ENCODE assay signal across 29 cellular contexts in the genomic region with DNA sequence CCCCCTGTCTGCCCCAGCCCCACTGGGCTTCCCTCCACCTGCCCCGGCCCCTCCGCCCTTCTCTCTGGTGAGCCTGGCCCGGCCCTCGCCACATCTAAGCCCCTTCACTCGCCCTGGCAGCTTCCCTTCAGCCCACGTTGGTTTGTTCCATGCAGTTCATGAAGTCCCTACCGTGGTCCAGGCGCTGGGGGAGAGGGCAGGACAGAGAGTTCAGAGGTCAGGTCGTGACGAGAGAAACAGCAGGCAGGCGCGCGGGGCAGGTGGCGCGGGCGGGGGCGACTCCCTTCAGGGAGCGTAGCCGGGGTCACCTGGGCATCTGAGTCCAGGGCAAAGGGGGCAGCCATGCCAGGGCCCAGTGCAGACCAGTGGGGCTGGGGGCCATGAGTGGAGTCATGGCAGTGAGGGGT. TPM values are rescaled to one million over a fixed set of nuclear protein-coding genes. Genes with fewer than 3 reads are reported as not detected.
"Had no signal": no experiment of that assay in that cellular context is flagged by ENCODE, and none has a peak within 500 bp of the region (broad histone marks: within the 10 kb centered on the region; RNA-seq: fewer than 3 reads in every experiment).

No MANE protein-coding gene starts in this region.

- H3K4me1 ChIP-seq: body of pancreas, heart left ventricle, left lung, lower lobe of right lung, upper lobe of left lung had no signal

- H3K27me3 ChIP-seq: body of pancreas, heart left ventricle, left lung, upper lobe of left lung had no signal

- H3K4me3 Mint-ChIP-seq: activated CD4-positive, alpha-beta T cell treated with anti-CD3 and anti-CD28 coated beads, Interleukin-2, amount 10 ng/mL, durations not matched to agents 24 days and 14 days; activated naive CD8-positive, alpha-beta T cell; activated T-cell treated with anti-CD3 and anti-CD28 coated beads, Interleukin-2, amount 50 U/mL, for 72 hours; endodermal cell; natural killer cell treated with Interleukin-12 subunit alpha and Interleukin-12 subunit beta and Interleukin-15 and Interleukin-18, amount 100 ng/mL, for 72 hours; stimulated activated naive B cell treated with anti-CD40 and anti-IgM and Interleukin-4, amounts not matched to agents 10 μg/mL and 1 μg/mL and 100 μg/mL, for 72 hours; T-helper 1 cell treated with Interleukin-12 subunit alpha and Interleukin-12 subunit beta and Interleukin-4 antibody, amounts not matched to agents 30 μg/mL and 1 μg/mL, for 36 hours had no signal

- ATAC-seq: activated T-cell treated with anti-CD3 and anti-CD28 coated beads, Interleukin-2, amount 50 U/mL, for 72 hours; body of pancreas; esophagus mucosa; left lung; lower lobe of right lung; mucosa of descending colon; stimulated activated naive B cell treated with anti-CD40 and anti-IgM and Interleukin-4, amounts not matched to agents 10 μg/mL and 1 μg/mL and 100 μg/mL, for 72 hours had no signal

- H3K4me1 Mint-ChIP-seq: activated CD4-positive, alpha-beta T cell treated with anti-CD3 and anti-CD28 coated beads, Interleukin-2, amount 10 ng/mL, durations not matched to agents 24 days and 14 days; endodermal cell had no signal

- H3K27me3 Mint-ChIP-seq: activated CD4-positive, alpha-beta T cell treated with anti-CD3 and anti-CD28 coated beads, Interleukin-2, amount 10 ng/mL, durations not matched to agents 24 days and 14 days; activated naive CD8-positive, alpha-beta T cell; natural killer cell treated with Interleukin-12 subunit alpha and Interleukin-12 subunit beta and Interleukin-15 and Interleukin-18, amount 100 ng/mL, for 72 hours; progenitor cell of endocrine pancreas; stimulated activated naive B cell treated with anti-CD40 and anti-IgM and Interleukin-4, amounts not matched to agents 10 μg/mL and 1 μg/mL and 100 μg/mL, for 72 hours had no signal

- H3K9me3 Mint-ChIP-seq: activated CD4-positive, alpha-beta T cell treated with anti-CD3 and anti-CD28 coated beads, Interleukin-2, amount 10 ng/mL, durations not matched to agents 24 days and 14 days; activated T-cell treated with anti-CD3 and anti-CD28 coated beads, Interleukin-2, amount 50 U/mL, for 72 hours; endodermal cell; natural killer cell treated with Interleukin-12 subunit alpha and Interleukin-12 subunit beta and Interleukin-15 and Interleukin-18, amount 100 ng/mL, for 72 hours; stimulated activated naive B cell treated with anti-CD40 and anti-IgM and Interleukin-4, amounts not matched to agents 10 μg/mL and 1 μg/mL and 100 μg/mL, for 72 hours; T-helper 1 cell treated with Interleukin-12 subunit alpha and Interleukin-12 subunit beta and Interleukin-4 antibody, amounts not matched to agents 30 μg/mL and 1 μg/mL, for 36 hours had no signal

- H3K9me3 ChIP-seq: body of pancreas, heart left ventricle, left lung, lower lobe of right lung, mucosa of descending colon, upper lobe of left lung had no signal

- H3K27ac ChIP-seq: body of pancreas, heart left ventricle, left lung, lower lobe of right lung, SK-N-MC, upper lobe of left lung had no signal

- H3K27ac Mint-ChIP-seq: activated CD4-positive, alpha-beta T cell treated with anti-CD3 and anti-CD28 coated beads, Interleukin-2, amount 10 ng/mL, durations not matched to agents 24 days and 14 days; activated naive CD8-positive, alpha-beta T cell; activated T-cell treated with anti-CD3 and anti-CD28 coated beads, Interleukin-2, amount 50 U/mL, for 72 hours; endodermal cell; natural killer cell treated with Interleukin-12 subunit alpha and Interleukin-12 subunit beta and Interleukin-15 and Interleukin-18, amount 100 ng/mL, for 72 hours; progenitor cell of endocrine pancreas; stimulated activated naive B cell treated with anti-CD40 and anti-IgM and Interleukin-4, amounts not matched to agents 10 μg/mL and 1 μg/mL and 100 μg/mL, for 72 hours; T-helper 1 cell treated with Interleukin-12 subunit alpha and Interleukin-12 subunit beta and Interleukin-4 antibody, amounts not matched to agents 30 μg/mL and 1 μg/mL, for 36 hours had no signal

- DNase-seq: activated CD4-positive, alpha-beta T cell treated with anti-CD3 and anti-CD28 coated beads, Interleukin-2, amount 10 ng/mL, durations not matched to agents 24 days and 14 days; activated CD4-positive, CD25-positive, alpha-beta regulatory T cell treated with anti-CD3 and anti-CD28 coated beads, Interleukin-2, amount 50 U/mL, for 72 hours; activated naive CD4-positive, alpha-beta T cell treated with Interleukin-2 at 50 U/mL for 16 hours; activated T-cell treated with anti-CD3 and anti-CD28 coated beads for 4 hours; activated T-cell treated with anti-CD3 and anti-CD28 coated beads, Interleukin-2, amount 50 U/mL, for 72 hours; aorta; body of pancreas; cerebellar nuclear complex; endodermal cell; heart left ventricle; lower lobe of right lung; mesendoderm; mucosa of descending colon; stimulated activated CD4-positive, alpha-beta T cell treated with anti-CD3 and anti-CD28 coated beads, Interleukin-1b, Interleukin-23, amount 100 ng/mL, for 48 hours; stimulated activated CD4-positive, alpha-beta T cell treated with anti-CD3 and anti-CD28 coated beads, Interleukin-4, amount 100 ng/mL, for 4 hours; stimulated activated CD8-positive, alpha-beta memory T cell treated with anti-CD3 and anti-CD28 coated beads, Interleukin-4, amount 100 ng/mL, for 48 hours; stimulated activated naive B cell treated with anti-CD40 and anti-IgM and Interleukin-4, amounts not matched to agents 10 μg/mL and 1 μg/mL and 100 μg/mL, for 72 hours; SW 1271; T1000; upper lobe of left lung had no signal

- H3K4me3 ChIP-seq: body of pancreas, heart left ventricle, left lung, lower lobe of right lung, mucosa of descending colon, SK-N-MC, smooth muscle cell, upper lobe of left lung had no signal

- H3K4me2 ChIP-seq: smooth muscle cell had no signal

RNA-seq across cellular contexts. Expression of gene TEDC2, which starts 8.9 kb away (rescaled TPM):
- total RNA-seq: body of pancreas had no signal

RNA-seq across cellular contexts. Expression of gene NTN3, which starts 20.1 kb away (rescaled TPM):
- total RNA-seq: activated CD4-positive, alpha-beta T cell treated with anti-CD3 and anti-CD28 coated beads, Interleukin-2, amount 10 ng/mL, durations not matched to agents 24 days and 14 days; activated T-cell treated with anti-CD3 and anti-CD28 coated beads, Interleukin-2, amount 50 U/mL, for 72 hours; body of pancreas; myocyte; natural killer cell treated with Interleukin-12 subunit alpha and Interleukin-12 subunit beta and Interleukin-15 and Interleukin-18, amount 100 ng/mL, for 72 hours; upper lobe of left lung had no signal
- polyA plus RNA-seq: aorta, heart left ventricle had no signal
